Comparison of ENCODE assay signal across 6 cellular contexts in genomic region chr11:130861283-130861682, GRCh38.
"Had no signal": no experiment of that assay in that cellular context is flagged by ENCODE, and none has a peak within 500 bp of the region (broad histone marks: within the 10 kb centered on the region; RNA-seq: fewer than 3 reads in every experiment).

No MANE protein-coding gene starts in this region.

- H3K27me3 ChIP-seq: ascending aorta, brain microvascular endothelial cell, gastroesophageal sphincter, sigmoid colon, upper lobe of left lung, vagina had no signal

- H3K36me3 ChIP-seq: ascending aorta, brain microvascular endothelial cell, gastroesophageal sphincter, sigmoid colon, upper lobe of left lung, vagina had no signal

- H3K27ac ChIP-seq: brain microvascular endothelial cell, sigmoid colon, upper lobe of left lung, vagina had no signal

- H3K9me3 ChIP-seq: ascending aorta, gastroesophageal sphincter, sigmoid colon, upper lobe of left lung, vagina had no signal

- H3K4me3 ChIP-seq: gastroesophageal sphincter, upper lobe of left lung, vagina had no signal
